Comparison of ENCODE assay signal across 11 cellular contexts in the genomic region with DNA sequence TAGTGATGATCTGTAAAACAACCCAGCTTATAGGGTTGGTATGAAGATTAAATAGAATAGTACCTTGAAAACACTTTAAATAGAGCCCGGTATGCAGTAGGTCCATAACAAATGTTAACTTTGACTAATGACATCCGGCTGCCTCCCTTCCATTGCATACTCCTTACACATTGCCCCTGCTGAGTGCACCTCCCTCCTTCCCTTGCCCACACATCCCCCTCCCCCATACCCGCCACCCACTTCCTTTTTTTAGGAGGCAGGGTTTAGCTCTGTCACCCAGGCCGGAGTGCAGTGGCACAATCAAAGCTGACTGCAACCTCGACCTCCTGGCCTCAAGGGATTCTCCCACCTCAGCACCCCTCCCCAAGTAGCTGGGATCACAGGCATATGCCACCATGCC. TPM values are rescaled to one million over a fixed set of nuclear protein-coding genes. Genes with fewer than 3 reads are reported as not detected.
DNase-seq lines count a peak whose midpoint lies in the region; ATAC-seq lines count a peak whose summit lies in the region.
"Had no signal": no experiment of that assay in that cellular context is flagged by ENCODE, and none has a peak within 500 bp of the region (broad histone marks: within the 10 kb centered on the region; RNA-seq: fewer than 3 reads in every experiment).

No MANE protein-coding gene starts in this region.

- ATAC-seq in stimulated activated effector memory CD8-positive, alpha-beta T cell treated with anti-CD3 and anti-CD28 coated beads, Interleukin-12 subunit alpha, Interleukin-12 subunit beta, amount 100 ng/mL, for 72 hours, result peak; percentile 46
- no peak for ATAC-seq in HG02798 (IDR thresholded peaks at IDR 0.05; ENCODE audit: poor library complexity, unreplicated experiment)
- no peak for ATAC-seq in GM19395 (IDR thresholded peaks at IDR 0.05; ENCODE audit: unreplicated experiment)
- no peak for ATAC-seq in left cardiac atrium

- intact Hi-C loops in left cardiac atrium (cut with DNase I), result loop anchor here (5.0 to 10.0 kb wide), 2 partner anchors 232 to 235 kb away; no protein-coding TSS in a partner anchor

- no peaks in the 10 kb centered on the region for H3K36me3 Mint-ChIP-seq in activated naive CD8-positive, alpha-beta T cell treated with anti-CD3 and anti-CD28 coated beads for 36 hours
- peaks cover 7% of the 10 kb centered on the region for H3K36me3 Mint-ChIP-seq in stimulated activated effector memory CD8-positive, alpha-beta T cell treated with anti-CD3 and anti-CD28 coated beads, Interleukin-12 subunit alpha, Interleukin-12 subunit beta, amount 100 ng/mL, for 72 hours
- H3K36me3 Mint-ChIP-seq: activated naive CD4-positive, alpha-beta T cell treated with anti-CD3 and anti-CD28 coated beads, Interleukin-2, amount 50 U/mL, for 72 hours had no signal

- H3K27me3 Mint-ChIP-seq in activated naive CD8-positive, alpha-beta T cell treated with anti-CD3 and anti-CD28 coated beads for 36 hours, result peaks cover 4% of the 10 kb centered on the region

- peak; percentile 16 for DNase-seq in activated T-cell treated with anti-CD3 and anti-CD28 coated beads for 24 hours (ENCODE audit: low read depth)
- DNase-seq in activated T-cell treated with anti-CD3 and anti-CD28 coated beads, Interleukin-2, amount 50 U/mL, for 1 hour, result no peak
- peak; percentile 64 for DNase-seq in NOMO-1 treated with dmso at 0.1 percent for 144 hours (lab: John Stamatoyannopoulos, UW; ENCODE audit: unreplicated experiment)
- DNase-seq in activated naive CD8-positive, alpha-beta T cell treated with anti-CD3 and anti-CD28 coated beads for 36 hours, result peak; percentile 28
- no peak for DNase-seq in stimulated activated effector memory CD8-positive, alpha-beta T cell treated with anti-CD3 and anti-CD28 coated beads, Interleukin-12 subunit alpha, Interleukin-12 subunit beta, amount 100 ng/mL, for 72 hours (ENCODE audit: low spot score in 2 of 2)
- no peak for DNase-seq in left cardiac atrium
- DNase-seq: dorsolateral prefrontal cortex, NCI-H1048 had no signal

- no peak overlapping the region for H3K4me3 Mint-ChIP-seq in activated naive CD8-positive, alpha-beta T cell treated with anti-CD3 and anti-CD28 coated beads for 36 hours
- no peak overlapping the region for H3K4me3 Mint-ChIP-seq in stimulated activated effector memory CD8-positive, alpha-beta T cell treated with anti-CD3 and anti-CD28 coated beads, Interleukin-12 subunit alpha, Interleukin-12 subunit beta, amount 100 ng/mL, for 72 hours

- H3K9me3 Mint-ChIP-seq in activated naive CD8-positive, alpha-beta T cell treated with anti-CD3 and anti-CD28 coated beads for 36 hours, result no peaks in the 10 kb centered on the region
- no peaks in the 10 kb centered on the region for H3K9me3 Mint-ChIP-seq in stimulated activated effector memory CD8-positive, alpha-beta T cell treated with anti-CD3 and anti-CD28 coated beads, Interleukin-12 subunit alpha, Interleukin-12 subunit beta, amount 100 ng/mL, for 72 hours
- H3K9me3 Mint-ChIP-seq: activated naive CD4-positive, alpha-beta T cell treated with anti-CD3 and anti-CD28 coated beads, Interleukin-2, amount 50 U/mL, for 72 hours had no signal

- H3K4me1 Mint-ChIP-seq in activated naive CD8-positive, alpha-beta T cell treated with anti-CD3 and anti-CD28 coated beads for 36 hours, result peaks cover 11% of the 10 kb centered on the region
- peaks cover 15% of the 10 kb centered on the region for H3K4me1 Mint-ChIP-seq in stimulated activated effector memory CD8-positive, alpha-beta T cell treated with anti-CD3 and anti-CD28 coated beads, Interleukin-12 subunit alpha, Interleukin-12 subunit beta, amount 100 ng/mL, for 72 hours

- H3K27ac Mint-ChIP-seq in activated naive CD8-positive, alpha-beta T cell treated with anti-CD3 and anti-CD28 coated beads for 36 hours, result peak overlapping the region; percentile 69
- H3K27ac Mint-ChIP-seq in stimulated activated effector memory CD8-positive, alpha-beta T cell treated with anti-CD3 and anti-CD28 coated beads, Interleukin-12 subunit alpha, Interleukin-12 subunit beta, amount 100 ng/mL, for 72 hours, result peak overlapping the region; percentile 77

RNA-seq across cellular contexts. Expression of gene ZC3H12A, which starts 24.4 kb away (rescaled TPM):
- 10 to 100 TPM; 29.2 to 29.4 TPM for total RNA-seq in activated naive CD8-positive, alpha-beta T cell treated with anti-CD3 and anti-CD28 coated beads for 36 hours
- total RNA-seq in left cardiac atrium, result 10 to 100 TPM in 1 of 2 donors, 1 to 10 TPM in 1; 6.4 to 13.7 TPM

Comparison
In these comparisons a context has a peak if more than half of its experiments do, and no peak if none do; other contexts are left out.
1. DNase-seq: peak in activated T-cell treated with anti-CD3 and anti-CD28 coated beads for 24 hours (single experiment), NOMO-1 treated with dmso at 0.1 percent for 144 hours (single experiment) and activated naive CD8-positive, alpha-beta T cell treated with anti-CD3 and anti-CD28 coated beads for 36 hours (single experiment); none in activated T-cell treated with anti-CD3 and anti-CD28 coated beads, Interleukin-2, amount 50 U/mL, for 1 hour (single experiment), stimulated activated effector memory CD8-positive, alpha-beta T cell treated with anti-CD3 and anti-CD28 coated beads, Interleukin-12 subunit alpha, Interleukin-12 subunit beta, amount 100 ng/mL, for 72 hours (0 of 2) and left cardiac atrium (single experiment).